ENCODE assay signal across 36 cellular contexts in the genomic region with DNA sequence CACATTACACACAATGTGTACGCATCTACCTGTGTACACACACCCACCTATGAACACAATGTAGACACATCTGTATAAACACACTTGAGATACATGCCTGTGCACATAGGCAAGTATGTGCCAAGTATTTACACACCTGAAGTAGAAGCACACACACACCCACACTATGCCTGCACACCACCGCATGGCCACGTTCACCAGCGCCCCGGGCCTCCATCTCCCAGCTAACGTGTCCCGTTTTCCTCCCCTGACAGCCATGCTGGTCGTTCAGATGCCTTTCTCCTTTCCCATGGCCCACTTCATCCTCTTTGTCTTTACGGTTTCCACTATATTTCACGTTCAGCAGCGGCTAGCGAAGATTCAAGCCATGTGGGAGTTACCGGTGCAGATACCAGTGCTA. TPM values are rescaled to one million over a fixed set of nuclear protein-coding genes. Genes with fewer than 3 reads are reported as not detected.
"Had no signal": no experiment of that assay in that cellular context is flagged by ENCODE, and none has a peak within 500 bp of the region (broad histone marks: within the 10 kb centered on the region; RNA-seq: fewer than 3 reads in every experiment).

No MANE protein-coding gene starts in this region.

- ATAC-seq: activated CD8-positive, alpha-beta T cell treated with anti-CD3 and anti-CD28 coated beads for 36 hours; activated naive CD4-positive, alpha-beta T cell treated with anti-CD3 and anti-CD28 coated beads, Interleukin-2, amount 50 U/mL, for 72 hours; activated T-cell treated with anti-CD3 and anti-CD28 coated beads, Interleukin-2, amount 50 U/mL, for 4 hours; activated T-cell treated with anti-CD3 and anti-CD28 coated beads, Interleukin-2, amount 50 U/mL, for 72 hours; activated T-helper 17 cell treated with anti-CD3 and anti-CD28 coated beads, Interleukin-2, amount 50 U/mL, for 72 hours; body of pancreas had no signal

- H3K4me3 Mint-ChIP-seq: activated B cell treated with CpG ODN at 0.5 μM for 24 hours; activated CD4-positive, alpha-beta memory T cell treated with anti-CD3 and anti-CD28 coated beads for 36 hours; activated CD8-positive, alpha-beta T cell treated with anti-CD3 and anti-CD28 coated beads for 36 hours; activated naive CD4-positive, alpha-beta T cell treated with anti-CD3 and anti-CD28 coated beads for 36 hours; activated naive CD8-positive, alpha-beta T cell treated with anti-CD3 and anti-CD28 coated beads for 36 hours; activated T-cell treated with anti-CD3 and anti-CD28 coated beads, Interleukin-2, amount 50 U/mL, for 4 hours; activated T-cell treated with anti-CD3 and anti-CD28 coated beads, Interleukin-2, amount 50 U/mL, for 72 hours; activated T-helper 1 cell treated with anti-CD3 and anti-CD28 coated beads, Interleukin-12 subunit alpha, Interleukin-12 subunit beta, Interleukin-2, Interleukin-4 antibody, amounts not matched to agents 30 ng/mL and 10 ng/mL and 1 ng/mL, durations not matched to agents 14 hours and 24 hours and 36 hours; activated T-helper 17 cell treated with anti-CD3 and anti-CD28 coated beads, Interleukin-2, amount 50 U/mL, for 72 hours; T-helper 1 cell treated with Interleukin-12 subunit alpha and Interleukin-12 subunit beta and Interleukin-4 antibody, amounts not matched to agents 30 μg/mL and 1 μg/mL, for 36 hours; T-helper 2 cell treated with Interferon-gamma antibody and Interleukin-4, amounts not matched to agents 5 μg/mL and 100 μg/mL, for 36 hours had no signal

- H3K27me3 Mint-ChIP-seq: activated T-helper 17 cell treated with anti-CD3 and anti-CD28 coated beads, Interleukin-2, amount 50 U/mL, for 72 hours had no signal

- DNase-seq: activated B cell treated with CpG ODN at 0.5 μM for 24 hours; activated CD4-positive, alpha-beta memory T cell treated with anti-CD3 and anti-CD28 coated beads for 36 hours; activated CD4-positive, alpha-beta T cell treated with anti-CD3 and anti-CD28 coated beads for 48 hours; activated CD4-positive, alpha-beta T cell treated with anti-CD3 and anti-CD28 coated beads, Interleukin-2, amount 50 U/mL, for 1 hour; activated CD4-positive, alpha-beta T cell treated with anti-CD3 and anti-CD28 coated beads, Interleukin-2, amount 50 U/mL, for 4 hours; activated CD4-positive, CD25-positive, alpha-beta regulatory T cell treated with anti-CD3 and anti-CD28 coated beads, Interleukin-2, amount 50 U/mL, for 72 hours; activated CD8-positive, alpha-beta memory T cell treated with anti-CD3 and anti-CD28 coated beads, Interleukin-2, amount 50 U/mL, for 4 hours; activated CD8-positive, alpha-beta T cell treated with anti-CD3 and anti-CD28 coated beads for 36 hours; activated effector memory CD4-positive, alpha-beta T cell treated with anti-CD3 and anti-CD28 coated beads, Interleukin-2, amount 50 U/mL, for 16 hours; activated gamma-delta T cell treated with Interleukin-2 at 50 U/mL for 16 hours; activated naive CD4-positive, alpha-beta T cell; activated naive CD4-positive, alpha-beta T cell treated with anti-CD3 and anti-CD28 coated beads for 36 hours; activated naive CD4-positive, alpha-beta T cell treated with anti-CD3 and anti-CD28 coated beads, Interleukin-2, amount 50 U/mL, for 16 hours; activated naive CD8-positive, alpha-beta T cell treated with anti-CD3 and anti-CD28 coated beads for 36 hours; activated T-cell treated with anti-CD3 and anti-CD28 coated beads for 4 hours; activated T-cell treated with anti-CD3 and anti-CD28 coated beads, Interleukin-2, amount 50 U/mL, for 1 hour; activated T-cell treated with anti-CD3 and anti-CD28 coated beads, Interleukin-2, amount 50 U/mL, for 4 hours; activated T-cell treated with anti-CD3 and anti-CD28 coated beads, Interleukin-2, amount 50 U/mL, for 72 hours; adrenal gland; amniotic stem cell; aorta; body of pancreas; brain microvascular endothelial cell; central memory CD4-positive, alpha-beta T cell; T-helper 1 cell; T-helper 2 cell; T-helper 9 cell had no signal

- H3K27ac Mint-ChIP-seq: activated B cell treated with CpG ODN at 0.5 μM for 24 hours; activated CD4-positive, alpha-beta memory T cell treated with anti-CD3 and anti-CD28 coated beads for 36 hours; activated CD8-positive, alpha-beta T cell treated with anti-CD3 and anti-CD28 coated beads for 36 hours; activated naive CD4-positive, alpha-beta T cell treated with anti-CD3 and anti-CD28 coated beads for 36 hours; activated naive CD4-positive, alpha-beta T cell treated with anti-CD3 and anti-CD28 coated beads, Interleukin-2, amount 50 U/mL, for 72 hours; activated naive CD8-positive, alpha-beta T cell treated with anti-CD3 and anti-CD28 coated beads for 36 hours; activated T-cell treated with anti-CD3 and anti-CD28 coated beads, Interleukin-2, amount 50 U/mL, for 72 hours; activated T-helper 1 cell treated with anti-CD3 and anti-CD28 coated beads, Interleukin-12 subunit alpha, Interleukin-12 subunit beta, Interleukin-2, Interleukin-4 antibody, amounts not matched to agents 30 ng/mL and 10 ng/mL and 1 ng/mL, durations not matched to agents 14 hours and 24 hours and 36 hours; activated T-helper 17 cell treated with anti-CD3 and anti-CD28 coated beads, Interleukin-2, amount 50 U/mL, for 72 hours; T-helper 1 cell treated with Interleukin-12 subunit alpha and Interleukin-12 subunit beta and Interleukin-4 antibody, amounts not matched to agents 30 μg/mL and 1 μg/mL, for 36 hours; T-helper 2 cell treated with Interferon-gamma antibody and Interleukin-4, amounts not matched to agents 5 μg/mL and 100 μg/mL, for 36 hours had no signal

- H3K4me1 Mint-ChIP-seq: activated B cell treated with CpG ODN at 0.5 μM for 24 hours; activated naive CD8-positive, alpha-beta T cell treated with anti-CD3 and anti-CD28 coated beads for 36 hours; activated T-helper 17 cell treated with anti-CD3 and anti-CD28 coated beads, Interleukin-2, amount 50 U/mL, for 72 hours had no signal

- H3K9me3 Mint-ChIP-seq: activated B cell treated with CpG ODN at 0.5 μM for 24 hours; activated CD4-positive, alpha-beta memory T cell treated with anti-CD3 and anti-CD28 coated beads for 36 hours; activated CD8-positive, alpha-beta T cell treated with anti-CD3 and anti-CD28 coated beads for 36 hours; activated naive CD4-positive, alpha-beta T cell treated with anti-CD3 and anti-CD28 coated beads for 36 hours; activated naive CD4-positive, alpha-beta T cell treated with anti-CD3 and anti-CD28 coated beads, Interleukin-2, amount 50 U/mL, for 72 hours; activated naive CD8-positive, alpha-beta T cell treated with anti-CD3 and anti-CD28 coated beads for 36 hours; activated T-cell treated with anti-CD3 and anti-CD28 coated beads, Interleukin-2, amount 50 U/mL, for 4 hours; activated T-cell treated with anti-CD3 and anti-CD28 coated beads, Interleukin-2, amount 50 U/mL, for 72 hours; activated T-helper 1 cell treated with anti-CD3 and anti-CD28 coated beads, Interleukin-12 subunit alpha, Interleukin-12 subunit beta, Interleukin-2, Interleukin-4 antibody, amounts not matched to agents 30 ng/mL and 10 ng/mL and 1 ng/mL, durations not matched to agents 14 hours and 24 hours and 36 hours; activated T-helper 17 cell treated with anti-CD3 and anti-CD28 coated beads, Interleukin-2, amount 50 U/mL, for 72 hours; T-helper 1 cell treated with Interleukin-12 subunit alpha and Interleukin-12 subunit beta and Interleukin-4 antibody, amounts not matched to agents 30 μg/mL and 1 μg/mL, for 36 hours; T-helper 2 cell treated with Interferon-gamma antibody and Interleukin-4, amounts not matched to agents 5 μg/mL and 100 μg/mL, for 36 hours had no signal

RNA-seq across cellular contexts. Expression of gene FUT2, which starts 6.9 kb away (rescaled TPM):
- total RNA-seq: activated B cell treated with CpG ODN at 0.5 μM for 24 hours; activated CD4-positive, alpha-beta memory T cell treated with anti-CD3 and anti-CD28 coated beads for 36 hours; activated CD8-positive, alpha-beta memory T cell treated with anti-CD3 and anti-CD28 coated beads for 36 hours; activated CD8-positive, alpha-beta T cell treated with anti-CD3 and anti-CD28 coated beads for 36 hours; activated naive CD4-positive, alpha-beta T cell treated with anti-CD3 and anti-CD28 coated beads for 36 hours; activated naive CD4-positive, alpha-beta T cell treated with anti-CD3 and anti-CD28 coated beads, Interleukin-2, amount 50 U/mL, for 72 hours; activated naive CD8-positive, alpha-beta T cell treated with anti-CD3 and anti-CD28 coated beads for 36 hours; activated T-cell treated with anti-CD3 and anti-CD28 coated beads, Interleukin-2, amount 50 U/mL, for 72 hours; activated T-helper 1 cell treated with anti-CD3 and anti-CD28 coated beads, Interleukin-12 subunit alpha, Interleukin-12 subunit beta, Interleukin-2, Interleukin-4 antibody, amounts not matched to agents 30 ng/mL and 10 ng/mL and 1 ng/mL, durations not matched to agents 14 hours and 24 hours and 36 hours; activated T-helper 17 cell treated with anti-CD3 and anti-CD28 coated beads, Interleukin-2, amount 50 U/mL, for 72 hours; adrenal gland; aorta; astrocyte; cardiac septum had no signal

RNA-seq across cellular contexts. Expression of gene NTN5, which starts 29.9 kb away (rescaled TPM):
- total RNA-seq: body of pancreas, cardiac septum, cerebellum had no signal

RNA-seq across cellular contexts. Expression of gene IZUMO1, which starts 44.0 kb away (rescaled TPM):
- total RNA-seq: activated B cell treated with CpG ODN at 0.5 μM for 24 hours; activated CD4-positive, alpha-beta memory T cell treated with anti-CD3 and anti-CD28 coated beads for 36 hours; activated CD8-positive, alpha-beta memory T cell treated with anti-CD3 and anti-CD28 coated beads for 36 hours; activated CD8-positive, alpha-beta T cell treated with anti-CD3 and anti-CD28 coated beads for 36 hours; activated naive CD4-positive, alpha-beta T cell treated with anti-CD3 and anti-CD28 coated beads for 36 hours; activated naive CD4-positive, alpha-beta T cell treated with anti-CD3 and anti-CD28 coated beads, Interleukin-2, amount 50 U/mL, for 72 hours; activated naive CD8-positive, alpha-beta T cell treated with anti-CD3 and anti-CD28 coated beads for 36 hours; activated T-cell treated with anti-CD3 and anti-CD28 coated beads, Interleukin-2, amount 50 U/mL, for 4 hours; activated T-helper 1 cell treated with anti-CD3 and anti-CD28 coated beads, Interleukin-12 subunit alpha, Interleukin-12 subunit beta, Interleukin-2, Interleukin-4 antibody, amounts not matched to agents 30 ng/mL and 10 ng/mL and 1 ng/mL, durations not matched to agents 14 hours and 24 hours and 36 hours; activated T-helper 17 cell treated with anti-CD3 and anti-CD28 coated beads, Interleukin-2, amount 50 U/mL, for 72 hours; astrocyte had no signal
